ENCODE assay signal across 11 cellular contexts in genomic region chr18:3885209-3885792, GRCh38.
DNase-seq lines count a peak whose midpoint lies in the region; ATAC-seq and TF ChIP-seq lines count a peak whose summit lies in the region.
"Had no signal": no experiment of that assay in that cellular context is flagged by ENCODE, and none has a peak within 500 bp of the region (broad histone marks: within the 10 kb centered on the region; RNA-seq: fewer than 3 reads in every experiment).

No MANE protein-coding gene starts in this region.

- H3K4me3 ChIP-seq in WERI-Rb-1 (ENCODE audit: low read depth, low read length), result no peak overlapping the region
- H3K4me3 ChIP-seq: prostate gland had no signal

- H3K4me1 Mint-ChIP-seq in activated naive CD8-positive, alpha-beta T cell treated with anti-CD3 and anti-CD28 coated beads, Interleukin-2, amount 50 U/mL, for 24 hours, result no peaks in the 10 kb centered on the region
- no peaks in the 10 kb centered on the region for H3K4me1 Mint-ChIP-seq in activated naive CD8-positive, alpha-beta T cell treated with anti-CD3 and anti-CD28 coated beads for 36 hours
- peaks cover 8% of the 10 kb centered on the region for H3K4me1 Mint-ChIP-seq in type B pancreatic cell (ENCODE audit: unreplicated experiment)

- H3K27ac Mint-ChIP-seq in activated naive CD8-positive, alpha-beta T cell treated with anti-CD3 and anti-CD28 coated beads, Interleukin-2, amount 50 U/mL, for 24 hours, result no peak overlapping the region
- H3K27ac Mint-ChIP-seq in activated naive CD8-positive, alpha-beta T cell treated with anti-CD3 and anti-CD28 coated beads for 36 hours, result no peak overlapping the region
- H3K27ac Mint-ChIP-seq in type B pancreatic cell, result no peak overlapping the region

- no peaks in the 10 kb centered on the region for H3K9me3 ChIP-seq in WERI-Rb-1 (ENCODE audit: severe bottlenecking)
- H3K9me3 ChIP-seq: prostate gland had no signal

- TF ChIP-seq CTCF in WERI-Rb-1 (IDR thresholded peaks at IDR 0.05; ENCODE audit: low read depth, low read length) (peak; percentile 21; the same call in 1 of the 2 replicates), type B pancreatic cell (conservative IDR thresholded peaks at IDR 0.05) (peak; percentile 71)

- H3K36me3 Mint-ChIP-seq in activated naive CD8-positive, alpha-beta T cell treated with anti-CD3 and anti-CD28 coated beads, Interleukin-2, amount 50 U/mL, for 24 hours (ENCODE audit: low read depth), result no peaks in the 10 kb centered on the region
- H3K36me3 Mint-ChIP-seq in activated naive CD8-positive, alpha-beta T cell treated with anti-CD3 and anti-CD28 coated beads for 36 hours, result no peaks in the 10 kb centered on the region
- no peaks in the 10 kb centered on the region for H3K36me3 Mint-ChIP-seq in type B pancreatic cell

- H3K27me3 Mint-ChIP-seq in activated naive CD8-positive, alpha-beta T cell treated with anti-CD3 and anti-CD28 coated beads, Interleukin-2, amount 50 U/mL, for 24 hours, result no peaks in the 10 kb centered on the region
- H3K27me3 Mint-ChIP-seq in activated naive CD8-positive, alpha-beta T cell treated with anti-CD3 and anti-CD28 coated beads for 36 hours, result peaks cover 10% of the 10 kb centered on the region
- no peaks in the 10 kb centered on the region for H3K27me3 Mint-ChIP-seq in type B pancreatic cell

- no peak for DNase-seq in activated naive CD8-positive, alpha-beta T cell treated with anti-CD3 and anti-CD28 coated beads, Interleukin-2, amount 50 U/mL, for 24 hours
- no peak for DNase-seq in activated naive CD8-positive, alpha-beta T cell treated with anti-CD3 and anti-CD28 coated beads for 36 hours
- peak; percentile 16 for DNase-seq in HT1080 (ENCODE audit: low read depth)
- no peak for DNase-seq in WERI-Rb-1
- no peak for DNase-seq in type B pancreatic cell (ENCODE audit: extremely low spot score, unreplicated experiment)
- DNase-seq in Ammon's horn (ENCODE audit: low spot score), result no peak
- DNase-seq in activated gamma-delta T cell (lab: John Stamatoyannopoulos, UW), result no peak
- DNase-seq: activated T-cell treated with anti-CD3 and anti-CD28 coated beads, Interleukin-2, amount 50 U/mL, for 1 hour; NCI-H774 had no signal

- no peaks in the 10 kb centered on the region for H3K9me3 Mint-ChIP-seq in activated naive CD8-positive, alpha-beta T cell treated with anti-CD3 and anti-CD28 coated beads, Interleukin-2, amount 50 U/mL, for 24 hours
- H3K9me3 Mint-ChIP-seq in activated naive CD8-positive, alpha-beta T cell treated with anti-CD3 and anti-CD28 coated beads for 36 hours, result no peaks in the 10 kb centered on the region
- no peaks in the 10 kb centered on the region for H3K9me3 Mint-ChIP-seq in type B pancreatic cell

- H3K4me3 Mint-ChIP-seq in activated naive CD8-positive, alpha-beta T cell treated with anti-CD3 and anti-CD28 coated beads, Interleukin-2, amount 50 U/mL, for 24 hours, result no peak overlapping the region
- H3K4me3 Mint-ChIP-seq in activated naive CD8-positive, alpha-beta T cell treated with anti-CD3 and anti-CD28 coated beads for 36 hours, result no peak overlapping the region
- no peak overlapping the region for H3K4me3 Mint-ChIP-seq in type B pancreatic cell

- peak; percentile 36 for ATAC-seq in activated naive CD8-positive, alpha-beta T cell treated with anti-CD3 and anti-CD28 coated beads, Interleukin-2, amount 50 U/mL, for 24 hours
- no peak for ATAC-seq in HG03039 (IDR thresholded peaks at IDR 0.05; ENCODE audit: unreplicated experiment)

- H3K36me3 ChIP-seq in WERI-Rb-1, result no peaks in the 10 kb centered on the region
- H3K36me3 ChIP-seq: prostate gland had no signal

- no peaks in the 10 kb centered on the region for H3K27me3 ChIP-seq in WERI-Rb-1 (ENCODE audit: insufficient read depth, low read depth, severe bottlenecking)

- H3K27ac ChIP-seq in WERI-Rb-1, result no peak overlapping the region
- H3K27ac ChIP-seq: prostate gland had no signal
